In genomic region chr17:2011421-2012371, GRCh38 we compare ENCODE assay signal across 10 cellular contexts. TPM values are rescaled to one million over a fixed set of nuclear protein-coding genes. Genes with fewer than 3 reads are reported as not detected.
DNase-seq lines count a peak whose midpoint lies in the region; ATAC-seq and FAIRE-seq lines count a peak whose summit lies in the region.
"Had no signal": no experiment of that assay in that cellular context is flagged by ENCODE, and none has a peak within 500 bp of the region (broad histone marks: within the 10 kb centered on the region; RNA-seq: fewer than 3 reads in every experiment).

No MANE protein-coding gene starts in this region.

- no peak for FAIRE-seq in RCC 7860 (lab: Jason Lieb, UNC)
- FAIRE-seq: endometrium, TTC549 had no signal

- no peaks in the 10 kb centered on the region; the same call in 1 of the 2 replicates for H3K27me3 ChIP-seq in H7 (ENCODE audit: control insufficient read depth, insufficient read depth, low read length)

- peak overlapping the region; percentile 91 for H3K27ac ChIP-seq in SK-N-MC

- intact Hi-C loops in left cardiac atrium (cut with DNase I) = no loop called here

- no peaks in the 10 kb centered on the region for H3K9me3 ChIP-seq in SK-N-MC (ENCODE audit: low read depth, low read length)

- H3K4me3 ChIP-seq in H7 (ENCODE audit: insufficient read depth, low read depth, low read length) (no peak overlapping the region), SK-N-MC (peak overlapping the region; percentile 71)

- H3K36me3 ChIP-seq in H7 (replicated peaks; ENCODE audit: control insufficient read depth, insufficient read depth, low read length) = no peaks in the 10 kb centered on the region
- H3K36me3 ChIP-seq in SK-N-MC (ENCODE audit: insufficient read depth, low read length) = no peaks in the 10 kb centered on the region

- ATAC-seq in left cardiac atrium = peak; percentile 73 to 77
- no peak for ATAC-seq in HG02885 (IDR thresholded peaks at IDR 0.05; ENCODE audit: poor library complexity, unreplicated experiment)

- DNase-seq in H7 (peak; percentile 85), SK-N-MC (ENCODE audit: low read depth, low spot score) (peak; percentile 16), left cardiac atrium (peak; percentile 62), smooth muscle cell of the brain vasculature (ENCODE audit: low read depth, low spot score) (peak; percentile 54), COLO668 (lab: John Stamatoyannopoulos, UW; ENCODE audit: unreplicated experiment) (no peak), NCI-H1048 (lab: John Stamatoyannopoulos, UW) (no peak), RCC 7860 (ENCODE audit: low spot score) (no peak)

- H3K9ac ChIP-seq in SK-N-MC (ENCODE audit: insufficient read length) = peak overlapping the region; percentile 57

RNA-seq across cellular contexts. Expression of gene RTN4RL1, which starts 13.4 kb away (rescaled TPM):
- 4.0 and 7.0 TPM in 2 replicates for total RNA-seq in H7 (2014; rRNA removed; shearing (Covaris generic))
- total RNA-seq in left cardiac atrium = 1 to 10 TPM; 6.2 to 7.6 TPM

RNA-seq across cellular contexts. Expression of gene DPH1, which starts 18.3 kb away (rescaled TPM):
- 37.0 and 53.6 TPM in 2 replicates for total RNA-seq in H7 (2014; rRNA removed; shearing (Covaris generic))
- total RNA-seq in left cardiac atrium = 10 to 100 TPM; 21.2 to 30.8 TPM

RNA-seq across cellular contexts. Expression of gene OVCA2, which starts 30.1 kb away (rescaled TPM):
- 23.1 and 25.1 TPM in 2 replicates for total RNA-seq in H7 (2014; rRNA removed; shearing (Covaris generic))
- 10 to 100 TPM; 15.4 to 26.5 TPM for total RNA-seq in left cardiac atrium

RNA-seq across cellular contexts. Expression of gene HIC1, which starts 43.2 kb away (rescaled TPM):
- 0.03 and 0.63 TPM in 2 replicates for total RNA-seq in H7 (2014; rRNA removed; shearing (Covaris generic))
- total RNA-seq in left cardiac atrium = 10 to 100 TPM; 20.6 to 22.1 TPM

Comparison
In these comparisons a context has a peak if more than half of its experiments do, and no peak if none do; other contexts are left out.
1. DNase-seq: peak in H7 (single experiment), SK-N-MC (single experiment), left cardiac atrium (single experiment) and smooth muscle cell of the brain vasculature (single experiment); none in COLO668 (single experiment), NCI-H1048 (single experiment) and RCC 7860 (single experiment).